In the genomic region with DNA sequence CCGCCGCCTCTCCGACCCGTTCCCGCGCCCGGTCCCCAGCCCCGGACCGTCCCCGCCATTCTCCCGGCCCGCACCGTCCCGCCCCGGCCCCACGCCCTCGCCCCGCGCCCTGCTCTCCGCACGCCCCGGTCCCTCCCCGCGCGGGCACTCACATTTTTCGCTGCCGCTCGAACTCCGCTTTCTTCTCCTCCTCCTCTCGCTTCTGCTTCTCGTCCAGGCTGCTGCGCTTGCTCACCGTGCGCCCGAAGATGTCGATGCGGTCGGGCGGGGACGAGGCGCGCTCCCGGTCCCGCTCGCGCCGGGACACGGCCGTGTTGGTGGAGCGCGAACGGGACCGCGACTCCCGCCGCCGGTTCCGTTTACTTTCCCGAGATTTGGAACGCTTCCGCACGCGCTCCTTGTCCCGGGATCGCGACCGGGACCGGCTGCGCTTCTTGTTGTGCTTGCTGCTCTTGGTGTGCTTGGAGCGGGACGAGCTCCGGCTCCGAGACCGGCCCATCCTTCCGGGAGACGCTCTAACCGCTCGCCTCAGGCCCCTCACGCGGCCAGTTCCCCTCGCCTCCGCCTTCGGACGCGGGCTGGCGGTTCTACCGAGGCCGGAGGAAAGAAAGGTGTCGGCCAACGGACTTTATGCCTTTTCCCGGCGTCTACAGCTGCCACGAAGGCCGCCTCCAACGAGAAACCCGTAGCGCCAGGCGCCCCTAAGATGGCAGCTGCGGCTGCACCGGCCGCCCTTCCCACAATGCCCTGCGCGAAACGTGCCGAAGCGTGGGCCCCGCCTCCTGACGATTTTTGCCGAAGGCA, we compare ENCODE assay signal across 8 cellular contexts. TPM values are rescaled to one million over a fixed set of nuclear protein-coding genes. Genes with fewer than 3 reads are reported as not detected.
A peak's percentile ranks its signal among the peaks of the same experiment; 100 is the strongest.
DNase-seq lines count a peak whose midpoint lies in the region; ATAC-seq and TF ChIP-seq lines count a peak whose summit lies in the region.

A gene with protein sequence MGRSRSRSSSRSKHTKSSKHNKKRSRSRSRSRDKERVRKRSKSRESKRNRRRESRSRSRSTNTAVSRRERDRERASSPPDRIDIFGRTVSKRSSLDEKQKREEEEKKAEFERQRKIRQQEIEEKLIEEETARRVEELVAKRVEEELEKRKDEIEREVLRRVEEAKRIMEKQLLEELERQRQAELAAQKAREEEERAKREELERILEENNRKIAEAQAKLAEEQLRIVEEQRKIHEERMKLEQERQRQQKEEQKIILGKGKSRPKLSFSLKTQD (minus strand): TSS at position 717 of the 804 bp plus-strand sequence. CDS start 218 bp downstream, at position 499.

- intact Hi-C loops in adrenal gland (cut with DNase I) (no loop called here), left ventricle myocardium inferior (cut with micrococcal nuclease) (no loop called here), psoas muscle (cut with DNase I) (loop anchor here in 1 of 2 donors (5.0 kb wide), 1 partner anchor 50 kb away; no protein-coding TSS in a partner anchor)

- DNase-seq in GM10266 (ENCODE audit: extremely low spot score) (peak; percentile 92), HFF-Myc (ENCODE audit: extremely low read depth, low read depth) (no peak), MV-4-11 (lab: John Stamatoyannopoulos, UW) (peak; percentile 87), T-helper 1 cell (peak; percentile 80 to 94 (median 92)), adrenal gland (peak; percentile 90 to 96 (median 96)), left ventricle myocardium inferior (peak; percentile 94), psoas muscle (peak; percentile 93 to 97)

- peak; percentile 96 to 98 (median 96) for ATAC-seq in psoas muscle

- H3K36me3 ChIP-seq in adrenal gland (replicated peaks in 1 of 2) (no peaks in the 10 kb centered on the region), left ventricle myocardium inferior (no peaks in the 10 kb centered on the region), psoas muscle (ENCODE audit: insufficient read depth in 1 of 2, low read depth in 1 of 2) (no peaks in the 10 kb centered on the region), urinary bladder (ENCODE audit: insufficient read depth) (no peaks in the 10 kb centered on the region)

- H3K27me3 ChIP-seq in adrenal gland (no peaks in the 10 kb centered on the region), left ventricle myocardium inferior (ENCODE audit: low read depth) (no peaks in the 10 kb centered on the region), psoas muscle (ENCODE audit: insufficient read depth in 3 of 3, low read length in 2 of 3) (no peaks in the 10 kb centered on the region)

- TF ChIP-seq CTCF in GM10266 (IDR thresholded peaks at IDR 0.05; ENCODE audit: control insufficient read depth, insufficient read depth, low read depth, missing control alignments) (no peak), HFF-Myc (IDR thresholded peaks at IDR 0.05; ENCODE audit: low read depth, low read length, missing control alignments) (no peak), adrenal gland (IDR thresholded peaks at IDR 0.05) (no peak), left ventricle myocardium inferior (IDR thresholded peaks at IDR 0.05; ENCODE audit: borderline replicate concordance) (no peak), psoas muscle (IDR thresholded peaks at IDR 0.05) (no peak)

- TF ChIP-seq POLR2A in adrenal gland (IDR thresholded peaks at IDR 0.05): peak; percentile 79 to 82

- H3K4me3 ChIP-seq in HFF-Myc (replicated peaks; ENCODE audit: low read depth, low read length) (peak within 1 kb of the TSS; percentile 93), adrenal gland (peak within 1 kb of the TSS; percentile 63 to 96 (median 88)), left ventricle myocardium inferior (peak within 1 kb of the TSS; percentile 95), psoas muscle (peak within 1 kb of the TSS; percentile 82), urinary bladder (ENCODE audit: low read depth, low read length) (peak within 1 kb of the TSS; percentile 92)

- H3K4me1 ChIP-seq in adrenal gland (replicated peaks in 1 of 2) (peaks cover 15 to 50% of the 10 kb centered on the region in 2 donors), left ventricle myocardium inferior (peaks cover 68% of the 10 kb centered on the region), psoas muscle (peaks cover 46% of the 10 kb centered on the region), urinary bladder (ENCODE audit: insufficient read depth) (peaks cover 1% of the 10 kb centered on the region)

- H3K27ac ChIP-seq in adrenal gland (peak within 1 kb of the TSS; percentile 84 to 96 (median 89)), left ventricle myocardium inferior (replicated peaks) (peak within 1 kb of the TSS; percentile 98), psoas muscle (peak within 1 kb of the TSS; percentile 87), urinary bladder (ENCODE audit: low read depth) (peak within 1 kb of the TSS; percentile 95)

- 0 to 2% (median 1%) methylated on average over 43 to 109 of the region's 109 CpGs for WGBS in adrenal gland, 4 donors
- WGBS in psoas muscle, 3 donors: 0 to 1% (median 1%) methylated on average over 104 to 109 of the region's 109 CpGs
- under 1% methylated on average over 109 of the region's 109 CpGs for WGBS in urinary bladder

- H3K9me3 ChIP-seq in adrenal gland (replicated peaks in 1 of 3) (no peaks in the 10 kb centered on the region), left ventricle myocardium inferior (replicated peaks) (no peaks in the 10 kb centered on the region), psoas muscle (no peaks in the 10 kb centered on the region)

RNA-seq across cellular contexts. Expression of the gene that starts here (rescaled TPM):
- total RNA-seq in adrenal gland: 100 to 1,000 TPM in 1 of 8 donors, 10 to 100 TPM in 7; 19.1 to 123 (median 52.6) TPM
- 100 to 1,000 TPM in 1 of 3 donors, 10 to 100 TPM in 2; 48.9 to 130 (median 84.1) TPM for polyA plus RNA-seq in adrenal gland
- total RNA-seq in left ventricle myocardium inferior: 29.0 TPM
- total RNA-seq in psoas muscle: 10 to 100 TPM; 23.2 to 34.2 (median 27.1) TPM
- 10 to 100 TPM; 23.6 to 43.5 (median 23.8) TPM for polyA plus RNA-seq in psoas muscle
- total RNA-seq in urinary bladder: 177 TPM
- polyA plus RNA-seq in urinary bladder: 67.3 TPM
